ENCODE assay signal across 8 cellular contexts in genomic region chr4:184826315-184827266, GRCh38. TPM values are rescaled to one million over a fixed set of nuclear protein-coding genes. Genes with fewer than 3 reads are reported as not detected.
DNase-seq lines count a peak whose midpoint lies in the region; ATAC-seq and TF ChIP-seq lines count a peak whose summit lies in the region.

No MANE protein-coding gene starts in this region.

- POLR2A ChIA-PET in activated CD4-positive, alpha-beta memory T cell treated with anti-CD3 and anti-CD28 coated beads, Interleukin-2, amount 10 ng/mL, durations not matched to agents 7 days and 5 days (lab: Charles Lee): interaction anchor here (0.9 to 2.6 kb wide), 8 partner anchors 9 to 558 kb away, joined by 3 to 21 read pairs (median 4); partner anchors contain the start of genes CASP3, CENPU, PRIMPOL and SLC25A4

- intact Hi-C loops in transverse colon (cut with DNase I; ENCODE audit: low total_unique reads): no loop called here

- ATAC-seq in GM21717 (IDR thresholded peaks at IDR 0.05; ENCODE audit: unreplicated experiment): peak; percentile 51

- H3K36me3 ChIP-seq in KOPT-K1 (ENCODE audit: insufficient read depth, low read length): no peaks in the 10 kb centered on the region
- no peaks in the 10 kb centered on the region for H3K36me3 ChIP-seq in neuron (ENCODE audit: insufficient read depth, low read length)
- H3K36me3 ChIP-seq in transverse colon: no peaks in the 10 kb centered on the region

- peak; percentile 65 for DNase-seq in GM10266 (ENCODE audit: extremely low spot score)
- peak; percentile 60 for DNase-seq in activated CD4-positive, alpha-beta memory T cell treated with anti-CD3 and anti-CD28 coated beads, Interleukin-2, amount 10 ng/mL, durations not matched to agents 7 days and 5 days
- peak; percentile 50 to 61 for DNase-seq in erythroblast (lab: John Stamatoyannopoulos, UW)
- DNase-seq in transverse colon: peak; percentile 50
- no peak for DNase-seq in NCI-H226

- peak overlapping the region; percentile 43 for H3K27ac ChIP-seq in KOPT-K1 (ENCODE audit: low read depth, low read length, poor library complexity, severe bottlenecking)
- H3K27ac ChIP-seq in transverse colon: peak overlapping the region; percentile 74 to 83 (median 82)

- in situ Hi-C loops in transverse colon (cut with MboI; ENCODE audit: low pct_ligation_motif_present in 1 of 4, low pct_unique_long_range_greater_than_20kb in 1 of 4, low sequenced_read_pairs in 3 of 4): no loop called here

- H3K9me3 ChIP-seq in KOPT-K1 (ENCODE audit: insufficient read depth, low read length, poor library complexity, severe bottlenecking) (no peaks in the 10 kb centered on the region), neuron (ENCODE audit: low read length) (no peaks in the 10 kb centered on the region), transverse colon (no peaks in the 10 kb centered on the region)

- H3K27me3 ChIP-seq in neuron (ENCODE audit: insufficient read depth, low read length): peaks cover 46% of the 10 kb centered on the region
- no peaks in the 10 kb centered on the region for H3K27me3 ChIP-seq in transverse colon

- peak overlapping the region; percentile 53 for H3K4me3 ChIP-seq in neuron (ENCODE audit: low read length)
- H3K4me3 ChIP-seq in transverse colon: peak overlapping the region; percentile 69 to 85 (median 74)

- peak; percentile 8 for TF ChIP-seq CTCF in GM10266 (IDR thresholded peaks at IDR 0.05; ENCODE audit: control insufficient read depth, insufficient read depth, low read depth, missing control alignments)
- TF ChIP-seq CTCF in transverse colon (IDR thresholded peaks at IDR 0.05): no peak

- peaks cover 13% of the 10 kb centered on the region for H3K27me3 Mint-ChIP-seq in activated CD4-positive, alpha-beta memory T cell treated with anti-CD3 and anti-CD28 coated beads, Interleukin-2, amount 10 ng/mL, durations not matched to agents 7 days and 5 days

- no peaks in the 10 kb centered on the region for H3K9me3 Mint-ChIP-seq in activated CD4-positive, alpha-beta memory T cell treated with anti-CD3 and anti-CD28 coated beads, Interleukin-2, amount 10 ng/mL, durations not matched to agents 7 days and 5 days

- TF ChIP-seq EP300 in transverse colon (IDR thresholded peaks at IDR 0.05; ENCODE audit: low read depth): no peak

- WGBS in transverse colon (ENCODE audit: low coverage in 1 of 2), 2 donors: 18% methylated on average over 30 of the region's 50 CpGs; no CpG with 5 or more reads in 1 of the 2 donors

- peak; percentile 58 for TF ChIP-seq POLR2A in erythroblast (IDR thresholded peaks at IDR 0.05; ENCODE audit: low read length)
- TF ChIP-seq POLR2A in transverse colon (IDR thresholded peaks at IDR 0.05): no peak

- no peak overlapping the region for H2AFZ ChIP-seq in neuron (ENCODE audit: low read depth, low read length)

- H3K4me1 ChIP-seq in neuron (ENCODE audit: insufficient read depth, low read length) (peaks cover 8% of the 10 kb centered on the region), transverse colon (peaks cover 0 to 22% (median 11%) of the 10 kb centered on the region in 4 donors)

- peak overlapping the region; percentile 86 for H3K4me3 Mint-ChIP-seq in activated CD4-positive, alpha-beta memory T cell treated with anti-CD3 and anti-CD28 coated beads, Interleukin-2, amount 10 ng/mL, durations not matched to agents 7 days and 5 days

- H3K4me1 Mint-ChIP-seq in activated CD4-positive, alpha-beta memory T cell treated with anti-CD3 and anti-CD28 coated beads, Interleukin-2, amount 10 ng/mL, durations not matched to agents 7 days and 5 days: peaks cover 35% of the 10 kb centered on the region

- CTCF ChIA-PET in activated CD4-positive, alpha-beta memory T cell treated with anti-CD3 and anti-CD28 coated beads, Interleukin-2, amount 10 ng/mL, durations not matched to agents 7 days and 5 days (lab: Charles Lee): no interaction called here

- H3K36me3 Mint-ChIP-seq in activated CD4-positive, alpha-beta memory T cell treated with anti-CD3 and anti-CD28 coated beads, Interleukin-2, amount 10 ng/mL, durations not matched to agents 7 days and 5 days (ENCODE audit: low read depth): no peaks in the 10 kb centered on the region

- H3K27ac Mint-ChIP-seq in activated CD4-positive, alpha-beta memory T cell treated with anti-CD3 and anti-CD28 coated beads, Interleukin-2, amount 10 ng/mL, durations not matched to agents 7 days and 5 days: peak overlapping the region; percentile 65

RNA-seq across cellular contexts. Expression of gene ACSL1, which starts 0.8 kb away (rescaled TPM):
- total RNA-seq in activated CD4-positive, alpha-beta memory T cell treated with anti-CD3 and anti-CD28 coated beads, Interleukin-2, amount 10 ng/mL, durations not matched to agents 7 days and 5 days: 10 to 100 TPM; 16.0 to 16.1 TPM
- total RNA-seq in transverse colon: 10 to 100 TPM; 20.6 to 50.0 (median 40.0) TPM
